ENCODE assay signal across 9 cellular contexts in the genomic region with DNA sequence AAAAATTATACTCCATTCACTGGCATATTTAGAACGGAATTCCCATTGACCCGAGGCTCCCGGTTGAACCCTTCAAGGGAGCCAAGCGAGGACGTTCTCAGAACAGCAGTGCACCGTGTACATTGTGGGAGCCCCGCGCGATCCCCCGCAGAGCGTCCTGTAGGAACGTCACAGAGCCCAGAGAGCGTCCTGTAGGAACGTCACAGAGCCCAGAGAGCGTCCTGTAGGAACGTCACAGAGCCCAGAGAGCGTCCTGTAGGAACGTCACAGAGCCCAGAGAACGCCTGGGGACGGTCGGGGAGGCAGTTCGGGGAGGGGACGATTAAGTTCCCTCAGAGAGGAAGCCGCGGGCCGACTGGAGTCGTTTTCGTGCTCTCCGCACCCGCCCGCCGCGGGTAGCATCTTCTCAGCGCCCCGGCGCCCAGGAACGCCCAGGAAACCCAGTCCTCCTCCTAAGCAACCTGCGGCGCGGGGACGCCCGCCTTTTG. TPM values are rescaled to one million over a fixed set of nuclear protein-coding genes. Genes with fewer than 3 reads are reported as not detected.
DNase-seq lines count a peak whose midpoint lies in the region; ATAC-seq, FAIRE-seq and TF ChIP-seq lines count a peak whose summit lies in the region.
"Had no signal": no experiment of that assay in that cellular context is flagged by ENCODE, and none has a peak within 500 bp of the region (broad histone marks: within the 10 kb centered on the region; RNA-seq: fewer than 3 reads in every experiment).

No MANE protein-coding gene starts in this region.

- H4K20me1 ChIP-seq in OCI-LY7 (ENCODE audit: insufficient read depth, low read length): peaks cover 27% of the 10 kb centered on the region

- peak; percentile 81 for DNase-seq in OCI-LY7 (ENCODE audit: low spot score)
- DNase-seq in activated naive CD4-positive, alpha-beta T cell treated with anti-CD3 and anti-CD28 coated beads, Interleukin-2, amount 50 U/mL, for 16 hours: peak; percentile 79
- DNase-seq in Right ventricle myocardium inferior (ENCODE audit: missing footprints): peak; percentile 92
- DNase-seq in pancreas: peak in 5 of 6 donors; percentile 31 to 83 (median 52)
- DNase-seq in dedifferentiated amniotic fluid mesenchymal stem cell (ENCODE audit: extremely low spot score): no peak

- H3K9me3 ChIP-seq in OCI-LY7 (ENCODE audit: low read length): no peaks in the 10 kb centered on the region
- H3K9me3 ChIP-seq in pancreas: no peaks in the 10 kb centered on the region

- H3K27ac ChIP-seq in C4-2B (peak overlapping the region; percentile 97), OCI-LY7 (ENCODE audit: low read depth, low read length, poor library complexity, severe bottlenecking) (peak overlapping the region; percentile 86), pancreas (peak overlapping the region; percentile 88 to 93 (median 91))

- 0% methylated on average over 40 to 42 of the region's 42 CpGs for WGBS in pancreas, 2 donors

- H2AFZ ChIP-seq in OCI-LY7 (ENCODE audit: low read length): peak overlapping the region; percentile 68

- H3K9me2 ChIP-seq in OCI-LY7 (ENCODE audit: insufficient read depth, low read length): no peaks in the 10 kb centered on the region

- H3K4me1 ChIP-seq in OCI-LY7 (ENCODE audit: insufficient read depth, low read length, poor library complexity, severe bottlenecking) (peaks cover 28% of the 10 kb centered on the region), pancreas (peaks cover 0 to 12% (median 10%) of the 10 kb centered on the region in 3 donors)

- H3K4me3 ChIP-seq in OCI-LY7 (ENCODE audit: low read depth, low read length, poor library complexity, severe bottlenecking) (peak overlapping the region; percentile 98), pancreas (peak overlapping the region; percentile 57 to 94 (median 77))

- H3K79me2 ChIP-seq in OCI-LY7 (ENCODE audit: insufficient read depth, low read depth, low read length): peaks cover 40% of the 10 kb centered on the region

- peak; percentile 36 for ATAC-seq in GM18873 (IDR thresholded peaks at IDR 0.05; ENCODE audit: low FRiP score, unreplicated experiment)
- ATAC-seq in HG03108 (IDR thresholded peaks at IDR 0.05; ENCODE audit: unreplicated experiment): peak; percentile 28
- ATAC-seq in Right ventricle myocardium inferior: peak; percentile 81
- ATAC-seq in pancreas: peak; percentile 60 to 80 (median 65)

- peak; percentile 59 for FAIRE-seq in pancreas (lab: Jason Lieb, UNC)
- FAIRE-seq: frontal cortex had no signal

- H3K27me3 ChIP-seq in pancreas: no peaks in the 10 kb centered on the region

- H3K36me3 ChIP-seq in OCI-LY7 (ENCODE audit: insufficient read depth, low read length) (peaks cover 28% of the 10 kb centered on the region), pancreas (no peaks in the 10 kb centered on the region)

- H3K4me2 ChIP-seq in OCI-LY7 (ENCODE audit: low read length): peak overlapping the region; percentile 86

- TF ChIP-seq CTCF in C4-2B (conservative IDR thresholded peaks at IDR 0.05): peak; percentile 35
- TF ChIP-seq CTCF in OCI-LY7 (conservative IDR thresholded peaks at IDR 0.05; ENCODE audit: low read length): no peak
- no peak for TF ChIP-seq CTCF in pancreas (IDR thresholded peaks at IDR 0.05)

- BruUV-seq in OCI-LY7 (replicated peaks; lab: Mats Ljungman, UMichigan): TSS peak; percentile 82

- intact Hi-C loops in OCI-LY7 (cut with micrococcal nuclease; ENCODE audit: unreplicated experiment) (loop anchor here (1.0 to 10.0 kb wide), 5 partner anchors 37 to 489 kb away; a partner anchor contains a TSS), Right ventricle myocardium inferior (cut with DNase I) (loop anchor here (1.0 kb wide), 2 partner anchors 79 to 138 kb away; a partner anchor contains a TSS), pancreas (cut with DNase I) (no loop called here)

- CTCF ChIA-PET in OCI-LY7 (lab: Charles Lee; ENCODE audit: unreplicated experiment): interaction anchor here (0.5 to 0.6 kb wide), 2 partner anchors 429 to 1128 kb away, joined by 4 read pairs; no protein-coding TSS in a partner anchor

- POLR2A ChIA-PET in OCI-LY7 (lab: Charles Lee): interaction anchor here (0.6 to 2.1 kb wide), 4 partner anchors 13 to 242 kb away, joined by 3 to 13 read pairs (median 4); no protein-coding TSS in a partner anchor

RNA-seq across cellular contexts. Expression of a gene that starts 0.5 kb away (rescaled TPM):
- 45.5 and 53.8 TPM in 2 replicates for total RNA-seq in OCI-LY7 (2014; rRNA removed; shearing (Covaris generic))
- total RNA-seq in OCI-LY7 (2022) (133 and 136 TPM in 2 replicates), Right ventricle myocardium inferior (39.7 TPM), pancreas (10 to 100 TPM in 5 of 6 donors, 1 to 10 TPM in 1; 6.7 to 29.9 (median 17.6) TPM)
- polyA plus RNA-seq in pancreas: 10 to 100 TPM; 24.7 to 53.0 TPM

Comparison
In these comparisons a context has a peak if more than half of its experiments do, and no peak if none do; other contexts are left out.
1. ATAC-seq: peak in every context shown above with its lines; median percentile 81 in Right ventricle myocardium inferior; 65 in pancreas; 36 in GM18873; 28 in HG03108.
2. intact Hi-C loops: an anchor here in OCI-LY7 (1.0 to 10.0 kb wide) and Right ventricle myocardium inferior (1.0 kb wide); none called in pancreas.